ENCODE assay signal across 18 cellular contexts in the genomic region with DNA sequence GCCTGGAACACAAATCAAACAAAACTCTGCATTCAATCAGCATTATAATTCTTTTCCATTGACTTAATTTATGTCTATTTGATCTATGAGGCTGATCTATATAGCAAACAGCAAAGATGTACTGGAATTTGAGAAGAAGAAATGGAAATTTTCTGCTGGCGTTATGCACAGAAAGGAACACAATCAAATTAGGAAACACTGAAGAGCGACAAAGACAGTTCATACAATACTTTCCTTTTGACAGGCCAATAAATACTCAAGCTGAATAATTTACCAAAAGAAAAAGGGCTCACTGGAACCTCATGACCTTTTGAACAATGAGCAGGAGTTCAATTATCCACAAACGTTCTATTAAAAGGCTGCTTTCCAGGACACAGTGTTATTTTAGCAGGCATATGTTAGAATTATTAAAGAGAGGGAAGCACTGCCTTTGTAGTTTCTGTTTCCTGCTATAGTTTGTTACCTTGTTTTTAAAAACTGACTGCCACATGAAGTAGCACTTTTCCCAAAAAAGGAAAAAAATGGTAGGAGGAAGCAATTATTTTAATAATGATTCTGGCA. TPM values are rescaled to one million over a fixed set of nuclear protein-coding genes. Genes with fewer than 3 reads are reported as not detected.
DNase-seq lines count a peak whose midpoint lies in the region; ATAC-seq and TF ChIP-seq lines count a peak whose summit lies in the region.
"Had no signal": no experiment of that assay in that cellular context is flagged by ENCODE, and none has a peak within 500 bp of the region (broad histone marks: within the 10 kb centered on the region; RNA-seq: fewer than 3 reads in every experiment).

No MANE protein-coding gene starts in this region.

- H3K4me3 ChIP-seq in left ventricle myocardium inferior (no peak overlapping the region), right atrium auricular region (no peak overlapping the region)
- H3K4me3 ChIP-seq: GM23248 had no signal

- ATAC-seq in HG03097 (IDR thresholded peaks at IDR 0.05; ENCODE audit: low FRiP score, unreplicated experiment), result no peak

- no peaks in the 10 kb centered on the region for H3K4me1 ChIP-seq in left ventricle myocardium inferior
- H3K4me1 ChIP-seq in right atrium auricular region, result no peaks in the 10 kb centered on the region

- H3K9me3 ChIP-seq in left ventricle myocardium inferior (replicated peaks), result no peaks in the 10 kb centered on the region
- no peaks in the 10 kb centered on the region for H3K9me3 ChIP-seq in right atrium auricular region

- DNase-seq in left ventricle myocardium inferior (no peak), right atrium auricular region (ENCODE audit: low spot score) (no peak), NCI-H2227 treated with DMSO at 0.1 percent for 48 hours (lab: John Stamatoyannopoulos, UW) (peak; percentile 87), pons (ENCODE audit: low spot score) (peak; percentile 42), SIG-M5 (lab: John Stamatoyannopoulos, UW) (no peak)
- DNase-seq: C1 segment of cervical spinal cord; Calu3; CD4-positive, alpha-beta memory T cell; COR-L47; DMS53; DMS79 treated with DMSO at 0.1 percent for 48 hours; GM23248; H7; HCEC 1CT had no signal

- intact Hi-C loops in left ventricle myocardium inferior (cut with micrococcal nuclease), result no loop called here

- TF ChIP-seq CTCF in left ventricle myocardium inferior (IDR thresholded peaks at IDR 0.05; ENCODE audit: borderline replicate concordance) (no peak), right atrium auricular region (IDR thresholded peaks at IDR 0.05) (no peak)

- H3K27ac ChIP-seq in left ventricle myocardium inferior (replicated peaks), result peak overlapping the region; percentile 41
- no peak overlapping the region for H3K27ac ChIP-seq in right atrium auricular region
- H3K27ac ChIP-seq: GM23248 had no signal

- no peaks in the 10 kb centered on the region for H3K36me3 ChIP-seq in left ventricle myocardium inferior
- no peaks in the 10 kb centered on the region for H3K36me3 ChIP-seq in right atrium auricular region

- H3K27me3 ChIP-seq in left ventricle myocardium inferior (ENCODE audit: low read depth), result no peaks in the 10 kb centered on the region
- no peaks in the 10 kb centered on the region for H3K27me3 ChIP-seq in right atrium auricular region

RNA-seq across cellular contexts. Expression of gene PDHA2, which starts 8.1 kb away (rescaled TPM):
- not detected for total RNA-seq in left ventricle myocardium inferior
- not detected for total RNA-seq in right atrium auricular region
- total RNA-seq: A172; A673; Calu3; CD4-positive, alpha-beta memory T cell; GM23248; H1; H7 had no signal

Comparison
In these comparisons a context has a peak if more than half of its experiments do, and no peak if none do; other contexts are left out.
1. DNase-seq: peak in NCI-H2227 treated with DMSO at 0.1 percent for 48 hours (single experiment) and pons (single experiment); none in left ventricle myocardium inferior (single experiment), right atrium auricular region (single experiment) and SIG-M5 (single experiment).